ENCODE assay signal across 9 cellular contexts in the genomic region with DNA sequence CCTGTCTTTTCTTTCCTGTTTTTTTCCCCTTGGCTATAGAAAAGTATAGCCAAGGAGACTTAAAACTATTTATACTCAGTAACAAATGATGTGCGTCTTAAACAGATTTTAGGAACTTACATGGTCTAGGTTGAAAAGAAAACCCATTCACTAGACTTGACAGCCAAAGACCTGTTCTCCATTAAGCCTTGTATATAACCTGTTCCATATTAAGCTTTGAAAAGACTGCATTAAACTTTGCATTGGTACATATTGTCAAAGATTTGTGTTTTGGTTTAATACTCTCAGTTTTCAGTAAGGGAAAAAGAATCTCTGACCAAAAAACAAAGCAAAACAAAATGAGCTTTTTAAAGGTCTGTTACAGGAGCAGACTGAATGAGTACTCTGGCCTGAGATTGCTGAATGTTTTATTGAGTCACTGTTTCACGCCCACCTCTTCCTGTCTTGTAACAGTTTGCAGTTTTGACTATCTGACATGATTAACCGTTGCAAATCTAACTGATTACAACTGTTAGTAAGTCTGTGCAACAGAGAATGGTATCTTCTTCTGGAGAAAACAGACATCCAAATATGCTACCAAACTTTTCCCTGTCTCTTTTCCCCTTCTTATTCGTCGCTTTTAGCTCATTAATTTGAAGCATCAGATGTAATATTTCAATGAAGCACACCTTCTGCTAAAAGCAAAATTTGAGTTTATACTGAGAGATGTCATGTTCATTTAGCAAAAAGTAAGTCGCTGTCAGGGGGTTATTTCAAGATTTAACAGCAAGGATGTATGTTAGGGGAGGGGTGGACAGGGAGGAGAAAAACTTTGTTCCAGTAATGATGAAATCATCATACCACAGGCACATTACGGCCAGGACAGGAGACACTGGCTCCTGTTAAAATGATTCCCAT. TPM values are rescaled to one million over a fixed set of nuclear protein-coding genes. Genes with fewer than 3 reads are reported as not detected.
DNase-seq lines count a peak whose midpoint lies in the region; ATAC-seq, FAIRE-seq and TF ChIP-seq lines count a peak whose summit lies in the region.
"Had no signal": no experiment of that assay in that cellular context is flagged by ENCODE, and none has a peak within 500 bp of the region (broad histone marks: within the 10 kb centered on the region; RNA-seq: fewer than 3 reads in every experiment).

No MANE protein-coding gene starts in this region.

- H3K27ac ChIP-seq in A549 (peak overlapping the region; percentile 17 to 42; a peak in 3 of 6 replicates), tibial artery (peak overlapping the region in 1 of 2 donors; percentile 3)
- H3K27ac ChIP-seq: right lobe of liver had no signal

- H3K27me3 Mint-ChIP-seq in T-helper 2 cell treated with Interferon-gamma antibody and Interleukin-4, amounts not matched to agents 5 μg/mL and 100 μg/mL, for 36 hours (ENCODE audit: low read depth), result no peaks in the 10 kb centered on the region
- no peaks in the 10 kb centered on the region for H3K27me3 Mint-ChIP-seq in stimulated activated naive CD8-positive, alpha-beta T cell treated with anti-CD3 and anti-CD28 coated beads, Interleukin-15, amount 100 ng/mL, for 72 hours

- no peak for TF ChIP-seq RAD21 in A549 (conservative IDR thresholded peaks at IDR 0.05 in 1 of 2, IDR thresholded peaks at IDR 0.05 in 1 of 2)

- intact Hi-C loops in tibial artery (cut with DNase I; ENCODE audit: low total_unique reads), result no loop called here

- TF ChIP-seq POLR2A in A549 (IDR thresholded peaks at IDR 0.05; ENCODE audit: low read length) (no peak), H54 (IDR thresholded peaks at IDR 0.05; ENCODE audit: low read depth, low read length) (no peak)

- peaks cover 49% of the 10 kb centered on the region for H3K4me1 ChIP-seq in A549
- peaks cover 0 to 17% (median 7%) of the 10 kb centered on the region in 4 donors for H3K4me1 ChIP-seq in tibial artery
- H3K4me1 ChIP-seq: right lobe of liver had no signal

- H3K36me3 Mint-ChIP-seq in T-helper 2 cell treated with Interferon-gamma antibody and Interleukin-4, amounts not matched to agents 5 μg/mL and 100 μg/mL, for 36 hours (ENCODE audit: low read depth), result peaks cover 73% of the 10 kb centered on the region

- ATAC-seq in A549, result no peak; a peak in 1 of 6 replicates
- peak; percentile 97 for ATAC-seq in stimulated activated naive CD8-positive, alpha-beta T cell treated with anti-CD3 and anti-CD28 coated beads, Interleukin-15, amount 100 ng/mL, for 72 hours
- ATAC-seq in GM18498 (IDR thresholded peaks at IDR 0.05; ENCODE audit: unreplicated experiment), result no peak

- TF ChIP-seq CTCF in A549 (IDR thresholded peaks at IDR 0.05) (no peak), foreskin fibroblast (IDR thresholded peaks at IDR 0.05; ENCODE audit: low read depth, low read length) (no peak), tibial artery (IDR thresholded peaks at IDR 0.05) (no peak)

- H3K9me3 Mint-ChIP-seq in T-helper 2 cell treated with Interferon-gamma antibody and Interleukin-4, amounts not matched to agents 5 μg/mL and 100 μg/mL, for 36 hours, result no peaks in the 10 kb centered on the region
- H3K9me3 Mint-ChIP-seq in stimulated activated naive CD8-positive, alpha-beta T cell treated with anti-CD3 and anti-CD28 coated beads, Interleukin-15, amount 100 ng/mL, for 72 hours, result no peaks in the 10 kb centered on the region

- H3K4me3 Mint-ChIP-seq in T-helper 2 cell treated with Interferon-gamma antibody and Interleukin-4, amounts not matched to agents 5 μg/mL and 100 μg/mL, for 36 hours, result peak overlapping the region; percentile 82
- peak overlapping the region; percentile 60 to 64 for H3K4me3 Mint-ChIP-seq in stimulated activated naive CD8-positive, alpha-beta T cell treated with anti-CD3 and anti-CD28 coated beads, Interleukin-15, amount 100 ng/mL, for 72 hours

- POLR2A ChIA-PET in A549 (lab: Yijun Ruan, JAX), result interaction anchor here (1.7 kb wide), 1 partner anchor 9 kb away, joined by 5 read pairs; no protein-coding TSS in a partner anchor

- peak overlapping the region; percentile 41 for H3K4me2 ChIP-seq in A549

- no peak for FAIRE-seq in A549 (lab: Jason Lieb, UNC)
- FAIRE-seq in H54 (lab: Jason Lieb, UNC), result peak; percentile 99

- no peaks in the 10 kb centered on the region for H3K36me3 ChIP-seq in tibial artery
- H3K36me3 ChIP-seq: right lobe of liver had no signal

- TF ChIP-seq EP300 in A549 (IDR thresholded peaks at IDR 0.05), result no peak

- H3K9me3 ChIP-seq in A549, result no peaks in the 10 kb centered on the region
- no peaks in the 10 kb centered on the region for H3K9me3 ChIP-seq in tibial artery
- H3K9me3 ChIP-seq: right lobe of liver had no signal

- H3K27me3 ChIP-seq in tibial artery, result peaks cover 0 to 3% of the 10 kb centered on the region in 2 donors
- H3K27me3 ChIP-seq: right lobe of liver had no signal

- 59% methylated on average over 7 of the region's 7 CpGs for WGBS in A549 (ENCODE audit: missing lambda C conversion rate)

- H3K4me1 Mint-ChIP-seq in T-helper 2 cell treated with Interferon-gamma antibody and Interleukin-4, amounts not matched to agents 5 μg/mL and 100 μg/mL, for 36 hours (ENCODE audit: low read depth), result peaks cover 83% of the 10 kb centered on the region
- peaks cover 74% of the 10 kb centered on the region for H3K4me1 Mint-ChIP-seq in stimulated activated naive CD8-positive, alpha-beta T cell treated with anti-CD3 and anti-CD28 coated beads, Interleukin-15, amount 100 ng/mL, for 72 hours

- DNase-seq in A549 (ENCODE audit: low read depth in 1 of 2, low spot score in 1 of 2) (no peak), H54 (ENCODE audit: insufficient read length, low spot score) (no peak), foreskin fibroblast (peak; percentile 86 to 88), NCI-H146 treated with DMSO at 0.1 percent for 48 hours (lab: John Stamatoyannopoulos, UW; ENCODE audit: unreplicated experiment) (no peak), tibial artery (no peak)
- peak; percentile 77 for DNase-seq in T-helper 2 cell treated with Interferon-gamma antibody and Interleukin-4, amounts not matched to agents 5 μg/mL and 100 μg/mL, for 36 hours (ENCODE audit: low spot score)
- DNase-seq in stimulated activated naive CD8-positive, alpha-beta T cell treated with anti-CD3 and anti-CD28 coated beads, Interleukin-15, amount 100 ng/mL, for 72 hours, result peak; percentile 34 to 47
- DNase-seq: right lobe of liver had no signal

- H3K4me3 ChIP-seq in A549 (no peak overlapping the region), foreskin fibroblast (ENCODE audit: low read depth in 1 of 2, low read length in 2 of 2) (no peak overlapping the region), tibial artery (no peak overlapping the region)
- H3K4me3 ChIP-seq: right lobe of liver had no signal

- peak overlapping the region; percentile 94 for H3K27ac Mint-ChIP-seq in T-helper 2 cell treated with Interferon-gamma antibody and Interleukin-4, amounts not matched to agents 5 μg/mL and 100 μg/mL, for 36 hours
- H3K27ac Mint-ChIP-seq in stimulated activated naive CD8-positive, alpha-beta T cell treated with anti-CD3 and anti-CD28 coated beads, Interleukin-15, amount 100 ng/mL, for 72 hours, result peak overlapping the region; percentile 84 to 85

- CTCF ChIA-PET in A549 (lab: Yijun Ruan, JAX), result interaction anchor here (1.1 to 1.2 kb wide), 2 partner anchors 278 to 781 kb away, joined by 3 read pairs; no protein-coding TSS in a partner anchor

TF ChIP-seq in A549, 52 proteins besides CTCF, POLR2A, EP300 and RAD21 (continues in another document):
- TF ChIP-seq ZNF302 (CRISPR knock-in tag; IDR thresholded peaks at IDR 0.05) (no peak), CBX2 (IDR thresholded peaks at IDR 0.05; ENCODE audit: borderline replicate concordance, low read depth) (no peak), RNF2 (IDR thresholded peaks at IDR 0.05; ENCODE audit: borderline replicate concordance, low read depth) (no peak), MYC (IDR thresholded peaks at IDR 0.05; ENCODE audit: borderline replicate concordance, low read length) (no peak), ZC3H11A (IDR thresholded peaks at IDR 0.05) (no peak), KDM1A (IDR thresholded peaks at IDR 0.05; ENCODE audit: low read depth) (no peak), ESRRA (IDR thresholded peaks at IDR 0.05; ENCODE audit: borderline replicate concordance, low read length) (no peak), EHF (CRISPR knock-in tag; IDR thresholded peaks at IDR 0.05) (no peak), HEYL (CRISPR knock-in tag; IDR thresholded peaks at IDR 0.05) (no peak), FOXS1 (CRISPR knock-in tag; IDR thresholded peaks at IDR 0.05) (no peak), HOXB5 (CRISPR knock-in tag; IDR thresholded peaks at IDR 0.05) (no peak), HDAC2 (IDR thresholded peaks at IDR 0.05) (no peak)
- TF ChIP-seq, protein P1, sequence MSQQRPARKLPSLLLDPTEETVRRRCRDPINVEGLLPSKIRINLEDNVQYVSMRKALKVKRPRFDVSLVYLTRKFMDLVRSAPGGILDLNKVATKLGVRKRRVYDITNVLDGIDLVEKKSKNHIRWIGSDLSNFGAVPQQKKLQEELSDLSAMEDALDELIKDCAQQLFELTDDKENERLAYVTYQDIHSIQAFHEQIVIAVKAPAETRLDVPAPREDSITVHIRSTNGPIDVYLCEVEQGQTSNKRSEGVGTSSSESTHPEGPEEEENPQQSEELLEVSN (IDR thresholded peaks at IDR 0.05; ENCODE audit: borderline replicate concordance, low read depth), result no peak
- TF ChIP-seq, protein P2, sequence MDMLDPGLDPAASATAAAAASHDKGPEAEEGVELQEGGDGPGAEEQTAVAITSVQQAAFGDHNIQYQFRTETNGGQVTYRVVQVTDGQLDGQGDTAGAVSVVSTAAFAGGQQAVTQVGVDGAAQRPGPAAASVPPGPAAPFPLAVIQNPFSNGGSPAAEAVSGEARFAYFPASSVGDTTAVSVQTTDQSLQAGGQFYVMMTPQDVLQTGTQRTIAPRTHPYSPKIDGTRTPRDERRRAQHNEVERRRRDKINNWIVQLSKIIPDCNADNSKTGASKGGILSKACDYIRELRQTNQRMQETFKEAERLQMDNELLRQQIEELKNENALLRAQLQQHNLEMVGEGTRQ (IDR thresholded peaks at IDR 0.05), result no peak
- TF ChIP-seq, protein P3, sequence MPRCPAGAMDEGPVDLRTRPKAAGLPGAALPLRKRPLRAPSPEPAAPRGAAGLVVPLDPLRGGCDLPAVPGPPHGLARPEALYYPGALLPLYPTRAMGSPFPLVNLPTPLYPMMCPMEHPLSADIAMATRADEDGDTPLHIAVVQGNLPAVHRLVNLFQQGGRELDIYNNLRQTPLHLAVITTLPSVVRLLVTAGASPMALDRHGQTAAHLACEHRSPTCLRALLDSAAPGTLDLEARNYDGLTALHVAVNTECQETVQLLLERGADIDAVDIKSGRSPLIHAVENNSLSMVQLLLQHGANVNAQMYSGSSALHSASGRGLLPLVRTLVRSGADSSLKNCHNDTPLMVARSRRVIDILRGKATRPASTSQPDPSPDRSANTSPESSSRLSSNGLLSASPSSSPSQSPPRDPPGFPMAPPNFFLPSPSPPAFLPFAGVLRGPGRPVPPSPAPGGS (IDR thresholded peaks at IDR 0.05), result no peak

RNA-seq across cellular contexts. Expression of gene SUPT3H, which starts 59.1 kb away (rescaled TPM):
- polyA plus RNA-seq in A549 (2011; rRNA removed), result 5.6 and 6.2 TPM in 2 replicates
- 4.5 and 5.1 TPM in 2 replicates for polyA plus RNA-seq in A549 (2012; cell fraction: cytosol; rRNA removed)
- polyA plus RNA-seq in A549 (2012; cell fraction: nucleus; rRNA removed), result 3.2 and 4.8 TPM in 2 replicates
- polyA plus RNA-seq in A549 (2017; fragmentation: RNase III; extraction: RNeasy Plus Mini Kit Qiagen cat#74134 plus additional on column Dnase treatment), result 4.0 to 4.8 TPM (median 4.3 TPM) in 3 replicates
- 5.2 and 13.3 TPM in 2 replicates for polyA minus RNA-seq in A549 (2011; rRNA and poly(A)+ RNA removed)

Comparison
In these comparisons a context has a peak if more than half of its experiments do, and no peak if none do; other contexts are left out.
1. DNase-seq: peak in T-helper 2 cell treated with Interferon-gamma antibody and Interleukin-4, amounts not matched to agents 5 μg/mL and 100 μg/mL, for 36 hours (single experiment), foreskin fibroblast (2 of 2) and stimulated activated naive CD8-positive, alpha-beta T cell treated with anti-CD3 and anti-CD28 coated beads, Interleukin-15, amount 100 ng/mL, for 72 hours (2 of 2); none in A549 (0 of 2), H54 (single experiment), NCI-H146 treated with DMSO at 0.1 percent for 48 hours (single experiment) and tibial artery (0 of 2).